ENCODE assay signal across 8 cellular contexts in genomic region chr4:2792711-2793577, GRCh38. TPM values are rescaled to one million over a fixed set of nuclear protein-coding genes. Genes with fewer than 3 reads are reported as not detected.
DNase-seq lines count a peak whose midpoint lies in the region; ATAC-seq and TF ChIP-seq lines count a peak whose summit lies in the region.

Gene SH3BP2 (plus strand): TSS chr4:2793085. CDS start chr4:2820618, 27,533 bp downstream.

- POLR2A ChIA-PET in BJ (lab: Charles Lee), result interaction anchor here (0.6 kb wide), 1 partner anchor 61 kb away, joined by 3 read pairs; no protein-coding TSS in a partner anchor
- POLR2A ChIA-PET in activated naive CD8-positive, alpha-beta T cell treated with anti-CD3 and anti-CD28 coated beads, Interleukin-2, amount 10 ng/mL, durations not matched to agents 7 days and 5 days (lab: Charles Lee), result interaction anchor here (0.6 kb wide), 1 partner anchor 8 kb away, joined by 7 read pairs; no protein-coding TSS in a partner anchor

- DNase-seq in BJ (ENCODE audit: low read depth) (no peak), H7 (peak; percentile 98), RKO (ENCODE audit: low spot score) (peak; percentile 66), Right ventricle myocardium inferior (ENCODE audit: missing footprints) (peak; percentile 96), osteocyte (ENCODE audit: extremely low spot score, unreplicated experiment) (peak; percentile 88), NCI-H1092 treated with DMSO at 0.1 percent for 48 hours (lab: John Stamatoyannopoulos, UW) (no peak)
- DNase-seq in activated naive CD8-positive, alpha-beta T cell treated with anti-CD3 and anti-CD28 coated beads, Interleukin-2, amount 10 ng/mL, durations not matched to agents 7 days and 5 days, result peak; percentile 73

- H3K27me3 Mint-ChIP-seq in activated naive CD8-positive, alpha-beta T cell treated with anti-CD3 and anti-CD28 coated beads, Interleukin-2, amount 10 ng/mL, durations not matched to agents 7 days and 5 days, result no peaks in the 10 kb centered on the region
- no peaks in the 10 kb centered on the region for H3K27me3 Mint-ChIP-seq in osteocyte (ENCODE audit: unreplicated experiment)

- CTCF ChIA-PET in BJ (lab: Yijun Ruan, JAX), result interaction anchor here (1.0 kb wide), 1 partner anchor 10 kb away, joined by 3 read pairs; no protein-coding TSS in a partner anchor

- no peaks in the 10 kb centered on the region for H3K27me3 ChIP-seq in BJ (ENCODE audit: control insufficient read depth, insufficient read depth, low read length)
- H3K27me3 ChIP-seq in H7 (ENCODE audit: control insufficient read depth, insufficient read depth, low read length), result peaks cover 12% of the 10 kb centered on the region

- peaks cover 19% of the 10 kb centered on the region for H3K4me1 Mint-ChIP-seq in activated naive CD8-positive, alpha-beta T cell treated with anti-CD3 and anti-CD28 coated beads, Interleukin-2, amount 10 ng/mL, durations not matched to agents 7 days and 5 days
- H3K4me1 Mint-ChIP-seq in osteocyte (ENCODE audit: unreplicated experiment), result peaks cover 50% of the 10 kb centered on the region

- peak within 1 kb of the TSS; percentile 89 for H3K4me3 Mint-ChIP-seq in activated naive CD8-positive, alpha-beta T cell treated with anti-CD3 and anti-CD28 coated beads, Interleukin-2, amount 10 ng/mL, durations not matched to agents 7 days and 5 days
- H3K4me3 Mint-ChIP-seq in osteocyte (ENCODE audit: unreplicated experiment), result peak within 1 kb of the TSS; percentile 89

- peak within 1 kb of the TSS; percentile 64 for H3K27ac Mint-ChIP-seq in activated naive CD8-positive, alpha-beta T cell treated with anti-CD3 and anti-CD28 coated beads, Interleukin-2, amount 10 ng/mL, durations not matched to agents 7 days and 5 days
- H3K27ac Mint-ChIP-seq in osteocyte (ENCODE audit: unreplicated experiment), result peak within 1 kb of the TSS; percentile 94

- intact Hi-C loops in Right ventricle myocardium inferior (cut with DNase I), result no loop called here

- peak; percentile 51 for ATAC-seq in activated naive CD8-positive, alpha-beta T cell treated with anti-CD3 and anti-CD28 coated beads, Interleukin-2, amount 10 ng/mL, durations not matched to agents 7 days and 5 days (ENCODE audit: low read depth)
- ATAC-seq in Right ventricle myocardium inferior (peak; percentile 75), GM19328 (IDR thresholded peaks at IDR 0.05; ENCODE audit: unreplicated experiment) (no peak)

- peak within 1 kb of the TSS; percentile 75 for H3K4me3 ChIP-seq in BJ (ENCODE audit: low read depth, low read length)
- peak within 1 kb of the TSS; percentile 55 for H3K4me3 ChIP-seq in H7 (ENCODE audit: insufficient read depth, low read depth, low read length)

- H3K9me3 Mint-ChIP-seq in activated naive CD8-positive, alpha-beta T cell treated with anti-CD3 and anti-CD28 coated beads, Interleukin-2, amount 10 ng/mL, durations not matched to agents 7 days and 5 days, result no peaks in the 10 kb centered on the region
- no peaks in the 10 kb centered on the region for H3K9me3 Mint-ChIP-seq in osteocyte (ENCODE audit: unreplicated experiment)

- no peaks in the 10 kb centered on the region for H3K36me3 Mint-ChIP-seq in activated naive CD8-positive, alpha-beta T cell treated with anti-CD3 and anti-CD28 coated beads, Interleukin-2, amount 10 ng/mL, durations not matched to agents 7 days and 5 days
- H3K36me3 Mint-ChIP-seq in osteocyte (ENCODE audit: unreplicated experiment), result no peaks in the 10 kb centered on the region

- peaks cover 1% of the 10 kb centered on the region; the same call in 1 of the 2 replicates for H3K36me3 ChIP-seq in BJ (ENCODE audit: control insufficient read depth, insufficient read depth, low read length)
- no peaks in the 10 kb centered on the region for H3K36me3 ChIP-seq in H7 (replicated peaks; ENCODE audit: control insufficient read depth, insufficient read depth, low read length)

- TF ChIP-seq CTCF in BJ (IDR thresholded peaks at IDR 0.05; ENCODE audit: insufficient read depth, low read depth, low read length), result no peak
- TF ChIP-seq CTCF in osteocyte (IDR thresholded peaks at IDR 0.05), result no peak

RNA-seq across cellular contexts. Expression of gene SH3BP2, which starts in this region (rescaled TPM):
- 23.9 and 42.2 TPM in 2 replicates for polyA plus RNA-seq in BJ (2011; rRNA removed)
- 30.9 and 34.6 TPM in 2 replicates for polyA minus RNA-seq in BJ (2011; rRNA and poly(A)+ RNA removed)
- total RNA-seq in H7 (2014; rRNA removed; shearing (Covaris generic)), result 20.4 and 35.5 TPM in 2 replicates
- 10 to 100 TPM; 82.6 to 83.7 TPM for total RNA-seq in activated naive CD8-positive, alpha-beta T cell treated with anti-CD3 and anti-CD28 coated beads, Interleukin-2, amount 10 ng/mL, durations not matched to agents 7 days and 5 days
- total RNA-seq in Right ventricle myocardium inferior (32.2 TPM), osteocyte (105 and 110 TPM in 2 replicates)

Comparison
In these comparisons a context has a peak if more than half of its experiments do, and no peak if none do; other contexts are left out.
1. DNase-seq: peak in H7 (single experiment), RKO (single experiment), activated naive CD8-positive, alpha-beta T cell treated with anti-CD3 and anti-CD28 coated beads, Interleukin-2, amount 10 ng/mL, durations not matched to agents 7 days and 5 days (single experiment), Right ventricle myocardium inferior (single experiment) and osteocyte (single experiment); none in BJ (single experiment) and NCI-H1092 treated with DMSO at 0.1 percent for 48 hours (single experiment).